Comparison of ENCODE assay signal across 31 cellular contexts in genomic region chr1:83764209-83764608, GRCh38.
DNase-seq lines count a peak whose midpoint lies in the region; ATAC-seq and TF ChIP-seq lines count a peak whose summit lies in the region.
"Had no signal": no experiment of that assay in that cellular context is flagged by ENCODE, and none has a peak within 500 bp of the region (broad histone marks: within the 10 kb centered on the region; RNA-seq: fewer than 3 reads in every experiment).

No MANE protein-coding gene starts in this region.

- H3K9me2 ChIP-seq in Karpas-422 (replicated peaks; ENCODE audit: insufficient read depth, low read length) (no peaks in the 10 kb centered on the region), hepatocyte (replicated peaks; ENCODE audit: insufficient read depth) (no peaks in the 10 kb centered on the region)

- DNase-seq in Karpas-422, result peak; percentile 73
- no peak for DNase-seq in SK-N-MC (ENCODE audit: low read depth, low spot score)
- DNase-seq in hepatocyte (ENCODE audit: low spot score), result no peak
- no peak for DNase-seq in progenitor cell of endocrine pancreas (ENCODE audit: low spot score, unreplicated experiment)
- no peak for DNase-seq in UCSD-AML1 (lab: John Stamatoyannopoulos, UW; ENCODE audit: unreplicated experiment)
- no peak for DNase-seq in posterior cingulate gyrus
- DNase-seq: activated CD4-positive, alpha-beta T cell treated with anti-CD3 and anti-CD28 coated beads, Interleukin-2, amount 10 ng/mL, durations not matched to agents 7 days and 5 days; activated effector memory CD4-positive, alpha-beta T cell treated with anti-CD3 and anti-CD28 coated beads, Interleukin-2, amount 50 U/mL, for 16 hours; activated T-cell treated with anti-CD3 and anti-CD28 coated beads, Interleukin-2, amount 50 U/mL, for 24 hours; anterior cingulate cortex; DMS79 treated with DMSO at 0.1 percent for 48 hours; GF-D8; left ventricle myocardium inferior; NCI-H1092; NCI-H1694 treated with DMSO at 0.1 percent for 48 hours; NCI-H2171 treated with DMSO at 0.1 percent for 48 hours; NCI-H510A; Peyer's patch; SHP77; sigmoid colon; stimulated activated CD4-positive, alpha-beta T cell treated with anti-CD3 and anti-CD28 coated beads, Interleukin-12 subunit alpha, Interleukin-12 subunit beta, amount 100 ng/mL, for 4 hours; stimulated activated CD4-positive, alpha-beta T cell treated with anti-CD3 and anti-CD28 coated beads, Interleukin-4, amount 100 ng/mL, for 24 hours; T-helper 9 cell; tibial artery; WERI-Rb-1 had no signal

- H3K9ac ChIP-seq in Karpas-422 (ENCODE audit: low read length), result peak overlapping the region; percentile 73
- no peak overlapping the region for H3K9ac ChIP-seq in SK-N-MC (ENCODE audit: insufficient read length)

- H3K4me2 ChIP-seq in Karpas-422 (ENCODE audit: low read depth, low read length, poor library complexity, severe bottlenecking), result peak overlapping the region; percentile 85
- H3K4me2 ChIP-seq in hepatocyte, result peak overlapping the region; percentile 49

- H3K27me3 ChIP-seq in Karpas-422 (ENCODE audit: low read length) (no peaks in the 10 kb centered on the region), hepatocyte (no peaks in the 10 kb centered on the region)
- H3K27me3 ChIP-seq: cardiac muscle cell, Peyer's patch, sigmoid colon, tibial artery had no signal

- H3K79me2 ChIP-seq in Karpas-422 (ENCODE audit: low read length) (no peaks in the 10 kb centered on the region), hepatocyte (no peaks in the 10 kb centered on the region)

- no peak for TF ChIP-seq CTCF in hepatocyte (IDR thresholded peaks at IDR 0.05; ENCODE audit: poor library complexity)
- no peak for TF ChIP-seq CTCF in progenitor cell of endocrine pancreas (IDR thresholded peaks at IDR 0.05; ENCODE audit: unreplicated experiment)

- H3K36me3 ChIP-seq in Karpas-422 (ENCODE audit: insufficient read depth, low read length) (no peaks in the 10 kb centered on the region), SK-N-MC (ENCODE audit: insufficient read depth, low read length) (no peaks in the 10 kb centered on the region), hepatocyte (replicated peaks; ENCODE audit: insufficient read depth, low read depth) (no peaks in the 10 kb centered on the region)
- H3K36me3 ChIP-seq: cardiac muscle cell, left ventricle myocardium inferior, neutrophil, Peyer's patch, prostate gland, sigmoid colon, tibial artery, WERI-Rb-1 had no signal

- no peaks in the 10 kb centered on the region for H3K9me3 Mint-ChIP-seq in progenitor cell of endocrine pancreas (ENCODE audit: low read depth)
- H3K9me3 Mint-ChIP-seq: activated CD4-positive, alpha-beta T cell treated with anti-CD3 and anti-CD28 coated beads, Interleukin-2, amount 10 ng/mL, durations not matched to agents 7 days and 5 days; activated T-cell treated with anti-CD3 and anti-CD28 coated beads, Interleukin-2, amount 50 U/mL, for 24 hours had no signal

- WGBS in hepatocyte (ENCODE audit: low lambda C conversion rate, missing lambda C conversion rate), result 54% methylated on average over 2 of the region's 2 CpGs

- H3K27me3 Mint-ChIP-seq in progenitor cell of endocrine pancreas, result no peaks in the 10 kb centered on the region
- H3K27me3 Mint-ChIP-seq: activated CD4-positive, alpha-beta T cell treated with anti-CD3 and anti-CD28 coated beads, Interleukin-2, amount 10 ng/mL, durations not matched to agents 7 days and 5 days; activated T-cell treated with anti-CD3 and anti-CD28 coated beads, Interleukin-2, amount 50 U/mL, for 24 hours had no signal

- peaks cover 53% of the 10 kb centered on the region for H3K4me1 Mint-ChIP-seq in progenitor cell of endocrine pancreas (ENCODE audit: low read depth)

- peak overlapping the region; percentile 6 for H3K4me3 Mint-ChIP-seq in progenitor cell of endocrine pancreas (ENCODE audit: low read depth)
- H3K4me3 Mint-ChIP-seq: activated CD4-positive, alpha-beta T cell treated with anti-CD3 and anti-CD28 coated beads, Interleukin-2, amount 10 ng/mL, durations not matched to agents 7 days and 5 days; activated naive CD8-positive, alpha-beta T cell; activated T-cell treated with anti-CD3 and anti-CD28 coated beads, Interleukin-2, amount 50 U/mL, for 24 hours had no signal

- H3K36me3 Mint-ChIP-seq in progenitor cell of endocrine pancreas (ENCODE audit: insufficient read depth), result no peaks in the 10 kb centered on the region
- H3K36me3 Mint-ChIP-seq: activated naive CD8-positive, alpha-beta T cell had no signal

- intact Hi-C loops in posterior cingulate gyrus (cut with DNase I), result no loop called here

- H2AFZ ChIP-seq in Karpas-422 (ENCODE audit: low read length), result peak overlapping the region; percentile 32; the same call in 1 of the 2 replicates
- no peak overlapping the region for H2AFZ ChIP-seq in hepatocyte

- no peaks in the 10 kb centered on the region for H4K20me1 ChIP-seq in Karpas-422 (ENCODE audit: insufficient read depth, low read depth, low read length)
- no peaks in the 10 kb centered on the region for H4K20me1 ChIP-seq in hepatocyte (ENCODE audit: insufficient read depth, poor library complexity, severe bottlenecking)

- H3K27ac ChIP-seq in Karpas-422 (ENCODE audit: low read length), result peak overlapping the region; percentile 97
- H3K27ac ChIP-seq in SK-N-MC, result no peak overlapping the region
- no peak overlapping the region for H3K27ac ChIP-seq in hepatocyte
- H3K27ac ChIP-seq: C4-2B, cardiac muscle cell, left ventricle myocardium inferior, neutrophil, Peyer's patch, prostate gland, sigmoid colon, tibial artery, WERI-Rb-1 had no signal

- H3K4me3 ChIP-seq in Karpas-422 (ENCODE audit: low read length) (peak overlapping the region; percentile 54), SK-N-MC (peak overlapping the region; percentile 20; the same call in 1 of the 2 replicates), hepatocyte (no peak overlapping the region)
- H3K4me3 ChIP-seq: cardiac muscle cell, left ventricle myocardium inferior, Peyer's patch, prostate gland, sigmoid colon, tibial artery had no signal

- no peak for ATAC-seq in HG02678 (IDR thresholded peaks at IDR 0.05; ENCODE audit: unreplicated experiment)

- H3K9me3 ChIP-seq in Karpas-422 (ENCODE audit: low read length) (no peaks in the 10 kb centered on the region), SK-N-MC (ENCODE audit: low read depth, low read length) (no peaks in the 10 kb centered on the region), hepatocyte (ENCODE audit: low read depth) (no peaks in the 10 kb centered on the region)
- H3K9me3 ChIP-seq: left ventricle myocardium inferior, neutrophil, Peyer's patch, prostate gland, sigmoid colon, tibial artery had no signal

- H3K27ac Mint-ChIP-seq in progenitor cell of endocrine pancreas, result peak overlapping the region; percentile 69
- H3K27ac Mint-ChIP-seq: activated CD4-positive, alpha-beta T cell treated with anti-CD3 and anti-CD28 coated beads, Interleukin-2, amount 10 ng/mL, durations not matched to agents 7 days and 5 days; activated naive CD8-positive, alpha-beta T cell; activated T-cell treated with anti-CD3 and anti-CD28 coated beads, Interleukin-2, amount 50 U/mL, for 24 hours had no signal

- peaks cover 80% of the 10 kb centered on the region for H3K4me1 ChIP-seq in Karpas-422 (ENCODE audit: low read length)
- H3K4me1 ChIP-seq in hepatocyte (ENCODE audit: insufficient read depth), result peaks cover 59% of the 10 kb centered on the region
- H3K4me1 ChIP-seq: left ventricle myocardium inferior, prostate gland had no signal
